ENCODE assay signal across 8 cellular contexts in the genomic region with DNA sequence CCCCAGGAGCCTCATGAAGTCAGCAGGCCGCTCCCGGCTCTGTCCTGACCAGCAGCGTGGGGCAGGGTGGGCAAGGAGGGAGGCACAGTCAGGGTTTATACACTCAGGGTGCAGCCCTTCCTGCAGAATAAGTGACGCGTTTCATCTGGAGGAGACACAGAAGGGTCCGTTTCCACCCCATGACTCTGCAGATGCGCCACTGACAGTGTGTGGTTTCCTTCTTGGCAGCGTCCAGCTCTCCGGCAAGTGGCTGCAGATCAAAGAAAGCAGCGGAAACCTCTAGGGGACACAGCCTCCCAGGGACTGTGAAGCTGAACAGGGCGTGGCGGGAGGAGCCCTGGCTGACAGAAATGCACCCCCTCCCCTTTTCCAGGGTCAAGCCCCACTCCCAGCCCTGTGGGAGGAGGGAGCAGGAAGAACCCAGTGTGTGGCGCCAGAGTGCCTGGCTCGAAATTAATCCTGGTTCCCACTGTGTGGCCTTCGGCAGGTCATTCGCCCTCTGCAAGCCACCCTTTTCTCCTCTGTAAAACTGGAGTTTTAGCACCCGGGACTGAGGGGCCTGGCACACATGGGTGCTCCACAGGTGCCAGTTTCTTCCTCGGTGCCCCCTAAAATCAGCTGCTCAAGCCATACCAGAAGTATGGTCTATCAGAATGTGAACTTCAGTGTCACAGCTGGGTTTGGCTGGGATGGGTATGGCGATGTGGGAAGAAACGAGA. TPM values are rescaled to one million over a fixed set of nuclear protein-coding genes. Genes with fewer than 3 reads are reported as not detected.
A peak's percentile ranks its signal among the peaks of the same experiment; 100 is the strongest.
DNase-seq lines count a peak whose midpoint lies in the region; ATAC-seq and TF ChIP-seq lines count a peak whose summit lies in the region.

No MANE protein-coding gene starts in this region.

- TF ChIP-seq CTCF in AG09319 (IDR thresholded peaks at IDR 0.05; ENCODE audit: low read depth, low read length), result peak; percentile 27
- TF ChIP-seq CTCF in GM23338 (conservative IDR thresholded peaks at IDR 0.05; ENCODE audit: low read depth in 2 of 2), result peak; percentile 34 to 66; a peak in 3 of 4 replicates
- TF ChIP-seq CTCF in WERI-Rb-1 (IDR thresholded peaks at IDR 0.05; ENCODE audit: low read depth, low read length), result peak; percentile 76
- TF ChIP-seq CTCF in fibroblast of pulmonary artery (IDR thresholded peaks at IDR 0.05; ENCODE audit: low read length, missing control alignments), result peak; percentile 32

- H3K4me1 Mint-ChIP-seq in GM23338, result no peaks in the 10 kb centered on the region; the same call in 1 of the 3 replicates

- no peak overlapping the region for H4K91ac ChIP-seq in neuronal stem cell (ENCODE audit: low read depth, low read length, poor library complexity)

- no peaks in the 10 kb centered on the region for H3K27me3 ChIP-seq in GM23338 (ENCODE audit: insufficient read depth)
- no peaks in the 10 kb centered on the region for H3K27me3 ChIP-seq in WERI-Rb-1 (ENCODE audit: insufficient read depth, low read depth, severe bottlenecking)
- H3K27me3 ChIP-seq in neuronal stem cell (ENCODE audit: control insufficient read depth in 3 of 3, insufficient read depth in 3 of 3, low read depth in 1 of 3, low read length in 3 of 3), result no peaks in the 10 kb centered on the region

- H3K4me1 ChIP-seq in GM23338 (ENCODE audit: insufficient read depth) (no peaks in the 10 kb centered on the region), neuronal stem cell (ENCODE audit: control insufficient read depth in 2 of 2, insufficient read depth in 1 of 2, low read depth in 1 of 2, low read length in 2 of 2) (peaks cover 7 to 18% of the 10 kb centered on the region in 2 donors)

- H3K36me3 ChIP-seq in GM23338 (ENCODE audit: insufficient read depth) (no peaks in the 10 kb centered on the region), WERI-Rb-1 (no peaks in the 10 kb centered on the region), neuronal stem cell (replicated peaks in 1 of 2; ENCODE audit: control insufficient read depth in 2 of 2, insufficient read depth in 2 of 2, low read length in 2 of 2) (no peaks in the 10 kb centered on the region)

- no peak overlapping the region for H3K4ac ChIP-seq in neuronal stem cell (ENCODE audit: low read length)

- H4K8ac ChIP-seq in neuronal stem cell (ENCODE audit: low read depth, low read length), result no peak overlapping the region

- H3K18ac ChIP-seq in neuronal stem cell (ENCODE audit: low read length), result peak overlapping the region; percentile 24

- no peaks in the 10 kb centered on the region for H3K9me2 ChIP-seq in GM23338 (ENCODE audit: insufficient read depth)

- H3K79me1 ChIP-seq in neuronal stem cell (ENCODE audit: low read depth, low read length), result no peaks in the 10 kb centered on the region

- H2AFZ ChIP-seq in GM23338 (no peak overlapping the region; the same call in 1 of the 2 replicates), neuronal stem cell (ENCODE audit: low read length) (peak overlapping the region; percentile 42)

- H3K9me3 ChIP-seq in WERI-Rb-1 (ENCODE audit: severe bottlenecking) (peaks cover 9% of the 10 kb centered on the region), neuronal stem cell (replicated peaks in 1 of 2; ENCODE audit: control insufficient read depth in 2 of 2, insufficient read depth in 1 of 2, low read depth in 1 of 2, low read length in 2 of 2) (peaks cover 6 to 7% of the 10 kb centered on the region in 2 donors)

- no peak overlapping the region for H2BK15ac ChIP-seq in neuronal stem cell (ENCODE audit: low read length)

- no peak overlapping the region for H2BK12ac ChIP-seq in neuronal stem cell (ENCODE audit: low read length)

- peak overlapping the region; percentile 37 for H3K23ac ChIP-seq in neuronal stem cell (ENCODE audit: low read depth, low read length, poor library complexity)

- peaks cover 6% of the 10 kb centered on the region for H3K9me3 Mint-ChIP-seq in GM23338

- H3K27ac Mint-ChIP-seq in GM23338, result no peak overlapping the region

- H2BK5ac ChIP-seq in neuronal stem cell (ENCODE audit: low read length), result peak overlapping the region; percentile 46

- H3K27ac ChIP-seq in GM23338 (ENCODE audit: low read depth) (no peak overlapping the region), WERI-Rb-1 (no peak overlapping the region), neuronal stem cell (replicated peaks; ENCODE audit: low read length) (no peak overlapping the region)

- H2AK5ac ChIP-seq in neuronal stem cell (ENCODE audit: low read depth, low read length), result no peak overlapping the region

- no peak overlapping the region for H3K14ac ChIP-seq in neuronal stem cell (ENCODE audit: low read length)

- peaks cover 7% of the 10 kb centered on the region for H3K27me3 Mint-ChIP-seq in GM23338 (ENCODE audit: insufficient read depth, low read depth, poor library complexity)

- peak; percentile 84 for ATAC-seq in GM23338
- no peak for ATAC-seq in GM21367 (IDR thresholded peaks at IDR 0.05; ENCODE audit: unreplicated experiment)

- no CpG with 5 or more reads among the region's 20 CpGs for WGBS in neuronal stem cell (ENCODE audit: extremely low coverage in 2 of 2, insufficient read length in 2 of 2, insufficient replicate concordance in 1 of 2), 2 donors

- H3K36me3 Mint-ChIP-seq in GM23338 (ENCODE audit: low read depth), result peaks cover 5% of the 10 kb centered on the region; the same call in 2 of the 3 replicates

- no peak overlapping the region for H3K4me3 Mint-ChIP-seq in GM23338

- no peak overlapping the region; the same call in 1 of the 2 replicates for H3K4me2 ChIP-seq in GM23338
- no peak overlapping the region for H3K4me2 ChIP-seq in neuronal stem cell (ENCODE audit: insufficient read depth, low read length, poor library complexity, severe bottlenecking)

- H2BK120ac ChIP-seq in neuronal stem cell (ENCODE audit: low read depth, low read length), result peak overlapping the region; percentile 75

- no peaks in the 10 kb centered on the region for H3F3A ChIP-seq in GM23338 (replicated peaks; ENCODE audit: low read depth)

- no peak overlapping the region for H3K4me3 ChIP-seq in GM23338
- H3K4me3 ChIP-seq in WERI-Rb-1 (ENCODE audit: low read depth, low read length), result no peak overlapping the region
- H3K4me3 ChIP-seq in fibroblast of pulmonary artery (replicated peaks; ENCODE audit: low read depth, low read length), result peak overlapping the region; percentile 7
- peak overlapping the region in 1 of 2 donors; percentile 55 for H3K4me3 ChIP-seq in neuronal stem cell (ENCODE audit: low read length in 2 of 2)

- H3K79me2 ChIP-seq in GM23338 (replicated peaks; ENCODE audit: insufficient read depth), result no peaks in the 10 kb centered on the region

- H4K20me1 ChIP-seq in GM23338 (replicated peaks; ENCODE audit: insufficient read depth), result no peaks in the 10 kb centered on the region

- DNase-seq in AG09319 (ENCODE audit: extremely low read depth, low read depth) (no peak), GM23338 (ENCODE audit: low spot score) (peak; percentile 71), WERI-Rb-1 (peak; percentile 79), fibroblast of pulmonary artery (ENCODE audit: low read depth) (peak; percentile 56), neuronal stem cell (ENCODE audit: low spot score) (no peak), NCI-H1417 treated with DMSO at 0.1 percent for 48 hours (lab: John Stamatoyannopoulos, UW) (no peak), NCI-H345 (lab: John Stamatoyannopoulos, UW) (no peak)

- peak overlapping the region; percentile 34 for H3K9ac ChIP-seq in neuronal stem cell (ENCODE audit: low read depth, low read length, poor library complexity)

TF ChIP-seq in GM23338, 12 proteins besides CTCF, POLR2A, EP300 and RAD21 (continues in another document):
- TF ChIP-seq STAT1 (IDR thresholded peaks at IDR 0.05; ENCODE audit: unreplicated experiment) (no peak), POLR2AphosphoS5 (IDR thresholded peaks at IDR 0.05; ENCODE audit: low read depth) (no peak), NANOG (IDR thresholded peaks at IDR 0.05; ENCODE audit: borderline replicate concordance) (no peak), EZH2phosphoT487 (IDR thresholded peaks at IDR 0.05; ENCODE audit: unreplicated experiment) (no peak)

RNA-seq across cellular contexts. Expression of a gene that starts 17.3 kb away (rescaled TPM):
- total RNA-seq in GM23338 (2014; rRNA removed; shearing (Covaris generic)), result 59.7 and 66.3 TPM in 2 replicates
- 15.8 and 18.2 TPM in 2 replicates for polyA plus RNA-seq in GM23338 (2016; fragmentation: Nextera tagmentation; extraction: Ambion mirVana)
- polyA plus RNA-seq in neuronal stem cell (2013, experiment 1 of 2), result 33.1 TPM
- polyA plus RNA-seq in neuronal stem cell (2013, experiment 2 of 2), result 33.3 TPM

Comparison
In these comparisons a context has a peak if more than half of its experiments do, and no peak if none do; other contexts are left out.
1. DNase-seq: peak in GM23338 (single experiment), WERI-Rb-1 (single experiment) and fibroblast of pulmonary artery (single experiment); none in AG09319 (single experiment), neuronal stem cell (single experiment), NCI-H1417 treated with DMSO at 0.1 percent for 48 hours (single experiment) and NCI-H345 (single experiment).
2. Peak in every context shown above with its lines, with median percentiles within 50 percentile points of each other: CTCF ChIP-seq.